1 cellular context compared by ENCODE assay signal in the genomic region with DNA sequence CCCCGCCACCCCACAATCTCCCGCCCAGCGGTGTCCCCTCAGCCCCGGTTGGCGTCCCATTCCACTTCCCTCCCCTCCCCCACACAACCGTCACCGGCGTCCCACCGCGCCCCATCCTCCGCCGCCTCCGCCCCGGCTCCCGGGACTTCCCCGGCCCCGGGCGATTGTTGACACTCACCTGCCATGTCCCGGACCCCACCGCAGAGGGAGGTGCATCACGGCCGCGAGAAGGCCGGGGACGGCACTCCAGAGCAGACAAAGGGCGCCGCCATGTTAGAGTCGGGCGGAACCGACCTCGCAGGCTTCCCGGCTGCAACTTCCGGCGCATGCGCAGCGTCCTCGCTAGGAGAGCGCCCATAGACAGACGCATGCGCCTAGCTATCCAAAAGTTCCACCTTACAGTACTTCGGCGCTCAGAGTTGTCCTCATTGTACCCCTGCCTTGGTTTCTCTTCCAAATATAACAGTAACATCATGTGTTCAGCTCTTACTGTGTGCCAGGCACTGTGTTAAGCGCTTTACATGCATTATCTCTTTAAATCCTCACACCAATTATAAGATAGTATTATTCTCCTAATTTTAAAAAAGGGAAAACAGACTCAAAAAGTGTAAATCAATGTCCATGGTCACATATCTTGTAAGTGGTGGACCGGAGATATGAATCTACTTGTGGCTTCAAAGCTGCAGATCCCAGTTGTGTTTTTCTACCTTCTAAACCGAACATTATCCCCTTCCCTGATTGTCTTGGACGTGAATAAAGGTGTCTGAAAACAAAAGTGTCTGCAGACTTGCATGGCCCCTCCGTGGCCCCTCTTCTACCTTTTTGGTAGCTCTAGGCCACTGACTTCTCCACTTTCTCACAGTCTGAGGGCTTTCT.
TF ChIP-seq lines count a peak whose summit lies in the region.

A gene (minus strand): TSS at position 297 of the 876 bp plus-strand sequence. CDS start 27,606 bp downstream, outside the sequence.

TF ChIP-seq in K562, 482 proteins besides CTCF, POLR2A, EP300 and RAD21 (continued from another document and continues in another):
- TF ChIP-seq GATAD2B (IDR thresholded peaks at IDR 0.05; ENCODE audit: borderline replicate concordance) (0 out of 2 replicates have a peak, but pooled peaks have one; percentile 7), TAF1 (IDR thresholded peaks at IDR 0.05; ENCODE audit: control insufficient read depth, extremely low read depth, insufficient read depth, low read length, severe bottlenecking) (peak; percentile 66), MEIS2 (IDR thresholded peaks at IDR 0.05; ENCODE audit: partially characterized antibody) (peak; percentile 98), ASH1L (IDR thresholded peaks at IDR 0.05; ENCODE audit: borderline replicate concordance, low read depth, partially characterized antibody) (peak; percentile 9), FOSL1 (tag; conservative IDR thresholded peaks at IDR 0.05) (peak; percentile 35), EP400 (IDR thresholded peaks at IDR 0.05) (peak; percentile 86), GTF2E2 (tag; IDR thresholded peaks at IDR 0.05) (peak; percentile 59; the same call in 1 of the 2 replicates), FOXK2 (conservative IDR thresholded peaks at IDR 0.05 in 1 of 2, IDR thresholded peaks at IDR 0.05 in 1 of 2; ENCODE audit: low read depth in 2 of 2) (peak in 1 of 2 experiments; percentile 72; a peak in 3 of 4 replicates), COPS2 (conservative IDR thresholded peaks at IDR 0.05) (no peak), CCNT2 (IDR thresholded peaks at IDR 0.05; ENCODE audit: borderline replicate concordance, extremely low read depth, insufficient read length, low read depth, low read length) (peak; percentile 40), ZBTB7A (IDR thresholded peaks at IDR 0.05; ENCODE audit: borderline replicate concordance, control insufficient read depth, low read depth, low read length) (peak; percentile 9; the same call in 1 of the 2 replicates), CREM (IDR thresholded peaks at IDR 0.05; ENCODE audit: low read depth) (peak; percentile 96), TBP (optimal IDR thresholded peaks at IDR 0.05; ENCODE audit: low read depth, low read length) (peak; percentile 59), SMAD3 (CRISPR knock-in tag; conservative IDR thresholded peaks at IDR 0.05) (peak; percentile 71; the same call in 1 of the 2 replicates), HNRNPK (IDR thresholded peaks at IDR 0.05; ENCODE audit: low read depth, low read length, poor library complexity, severe bottlenecking) (no peak), RFX1 (IDR thresholded peaks at IDR 0.05) (peak; percentile 25; the same call in 1 of the 2 replicates), RBFOX2 (IDR thresholded peaks at IDR 0.05; ENCODE audit: low read depth, low read length) (peak; percentile 83), NR1H2 (CRISPR knock-in tag; IDR thresholded peaks at IDR 0.05) (no peak), NFIC (IDR thresholded peaks at IDR 0.05) (peak; percentile 51)
- TF ChIP-seq, protein P1, sequence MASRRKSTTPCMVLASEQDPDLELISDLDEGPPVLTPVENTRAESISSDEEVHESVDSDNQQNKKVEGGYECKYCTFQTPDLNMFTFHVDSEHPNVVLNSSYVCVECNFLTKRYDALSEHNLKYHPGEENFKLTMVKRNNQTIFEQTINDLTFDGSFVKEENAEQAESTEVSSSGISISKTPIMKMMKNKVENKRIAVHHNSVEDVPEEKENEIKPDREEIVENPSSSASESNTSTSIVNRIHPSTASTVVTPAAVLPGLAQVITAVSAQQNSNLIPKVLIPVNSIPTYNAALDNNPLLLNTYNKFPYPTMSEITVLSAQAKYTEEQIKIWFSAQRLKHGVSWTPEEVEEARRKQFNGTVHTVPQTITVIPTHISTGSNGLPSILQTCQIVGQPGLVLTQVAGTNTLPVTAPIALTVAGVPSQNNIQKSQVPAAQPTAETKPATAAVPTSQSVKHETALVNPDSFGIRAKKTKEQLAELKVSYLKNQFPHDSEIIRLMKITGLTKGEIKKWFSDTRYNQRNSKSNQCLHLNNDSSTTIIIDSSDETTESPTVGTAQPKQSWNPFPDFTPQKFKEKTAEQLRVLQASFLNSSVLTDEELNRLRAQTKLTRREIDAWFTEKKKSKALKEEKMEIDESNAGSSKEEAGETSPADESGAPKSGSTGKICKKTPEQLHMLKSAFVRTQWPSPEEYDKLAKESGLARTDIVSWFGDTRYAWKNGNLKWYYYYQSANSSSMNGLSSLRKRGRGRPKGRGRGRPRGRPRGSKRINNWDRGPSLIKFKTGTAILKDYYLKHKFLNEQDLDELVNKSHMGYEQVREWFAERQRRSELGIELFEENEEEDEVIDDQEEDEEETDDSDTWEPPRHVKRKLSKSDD (conservative IDR thresholded peaks at IDR 0.05; ENCODE audit: low read length) = peak; percentile 81
- TF ChIP-seq, protein P2, sequence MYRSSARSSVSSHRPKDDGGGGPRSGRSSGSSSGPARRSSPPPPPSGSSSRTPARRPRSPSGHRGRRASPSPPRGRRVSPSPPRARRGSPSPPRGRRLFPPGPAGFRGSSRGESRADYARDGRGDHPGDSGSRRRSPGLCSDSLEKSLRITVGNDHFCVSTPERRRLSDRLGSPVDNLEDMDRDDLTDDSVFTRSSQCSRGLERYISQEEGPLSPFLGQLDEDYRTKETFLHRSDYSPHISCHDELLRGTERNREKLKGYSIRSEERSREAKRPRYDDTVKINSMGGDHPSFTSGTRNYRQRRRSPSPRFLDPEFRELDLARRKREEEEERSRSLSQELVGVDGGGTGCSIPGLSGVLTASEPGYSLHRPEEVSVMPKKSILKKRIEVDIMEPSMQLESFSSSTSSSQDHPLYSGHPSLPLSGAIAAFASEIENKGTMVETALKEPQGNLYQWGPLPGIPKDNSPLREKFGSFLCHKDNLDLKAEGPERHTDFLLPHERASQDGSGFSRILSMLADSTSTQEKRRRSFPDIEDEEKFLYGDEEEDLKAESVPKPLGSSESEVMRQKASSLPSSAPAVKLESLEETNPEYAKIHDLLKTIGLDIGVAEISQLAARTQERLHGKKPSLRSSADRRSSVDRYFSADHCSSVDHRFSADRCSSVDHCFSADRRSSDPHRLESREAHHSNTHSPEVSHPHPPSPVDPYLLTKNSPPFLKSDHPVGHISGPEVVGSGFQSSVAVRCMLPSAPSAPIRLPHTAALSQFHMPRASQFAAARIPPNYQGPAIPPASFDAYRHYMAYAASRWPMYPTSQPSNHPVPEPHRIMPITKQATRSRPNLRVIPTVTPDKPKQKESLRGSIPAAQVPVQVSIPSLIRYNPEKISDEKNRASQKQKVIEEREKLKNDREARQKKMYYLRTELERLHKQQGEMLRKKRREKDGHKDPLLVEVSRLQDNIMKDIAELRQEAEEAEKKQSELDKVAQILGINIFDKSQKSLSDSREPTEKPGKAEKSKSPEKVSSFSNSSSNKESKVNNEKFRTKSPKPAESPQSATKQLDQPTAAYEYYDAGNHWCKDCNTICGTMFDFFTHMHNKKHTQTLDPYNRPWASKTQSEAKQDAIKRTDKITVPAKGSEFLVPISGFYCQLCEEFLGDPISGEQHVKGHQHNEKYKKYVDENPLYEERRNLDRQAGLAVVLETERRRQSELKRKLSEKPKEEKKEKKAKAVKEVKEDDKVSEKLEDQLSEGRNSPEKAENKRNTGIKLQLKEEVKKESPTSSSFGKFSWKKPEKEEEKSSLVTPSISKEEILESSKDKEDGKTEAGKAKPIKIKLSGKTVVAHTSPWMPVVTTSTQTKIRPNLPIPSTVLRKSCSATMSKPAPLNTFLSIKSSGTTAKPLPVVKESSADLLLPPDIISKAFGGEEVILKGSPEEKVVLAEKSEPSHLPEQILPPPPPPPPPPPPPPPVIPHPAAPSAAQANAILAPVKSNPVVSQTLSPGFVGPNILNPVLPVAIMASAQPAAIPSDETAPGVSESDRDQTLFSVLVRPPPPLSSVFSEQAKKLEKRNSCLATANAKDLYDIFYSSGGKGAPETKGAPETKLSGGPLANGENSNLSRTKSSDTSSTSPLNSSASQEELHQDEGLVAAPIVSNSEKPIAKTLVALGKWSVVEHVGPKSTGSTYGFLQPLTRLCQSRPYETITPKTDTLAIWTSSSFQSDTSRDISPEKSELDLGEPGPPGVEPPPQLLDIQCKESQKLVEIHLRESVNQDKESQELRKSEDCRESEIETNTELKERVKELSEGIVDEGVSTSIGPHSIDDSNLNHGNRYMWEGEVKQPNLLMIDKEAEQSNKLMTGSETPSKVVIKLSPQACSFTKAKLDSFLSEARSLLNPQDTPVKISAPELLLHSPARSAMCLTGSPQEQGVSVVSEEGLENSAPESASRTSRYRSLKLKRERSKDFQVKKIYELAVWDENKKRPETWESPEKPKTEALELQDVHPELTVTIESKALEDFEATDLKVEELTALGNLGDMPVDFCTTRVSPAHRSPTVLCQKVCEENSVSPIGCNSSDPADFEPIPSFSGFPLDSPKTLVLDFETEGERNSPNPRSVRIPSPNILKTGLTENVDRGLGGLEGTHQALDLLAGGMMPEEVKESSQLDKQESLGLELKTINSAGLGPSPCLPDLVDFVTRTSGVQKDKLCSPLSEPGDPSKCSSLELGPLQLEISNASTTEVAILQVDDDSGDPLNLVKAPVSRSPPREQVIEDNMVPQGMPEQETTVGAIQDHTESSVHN (IDR thresholded peaks at IDR 0.05; ENCODE audit: borderline replicate concordance in 1 of 2, low read depth in 1 of 2) = 0 out of 4 replicates have a peak, but pooled peaks of 1 of the 2 experiments have one; percentile 49
- TF ChIP-seq, protein P3, sequence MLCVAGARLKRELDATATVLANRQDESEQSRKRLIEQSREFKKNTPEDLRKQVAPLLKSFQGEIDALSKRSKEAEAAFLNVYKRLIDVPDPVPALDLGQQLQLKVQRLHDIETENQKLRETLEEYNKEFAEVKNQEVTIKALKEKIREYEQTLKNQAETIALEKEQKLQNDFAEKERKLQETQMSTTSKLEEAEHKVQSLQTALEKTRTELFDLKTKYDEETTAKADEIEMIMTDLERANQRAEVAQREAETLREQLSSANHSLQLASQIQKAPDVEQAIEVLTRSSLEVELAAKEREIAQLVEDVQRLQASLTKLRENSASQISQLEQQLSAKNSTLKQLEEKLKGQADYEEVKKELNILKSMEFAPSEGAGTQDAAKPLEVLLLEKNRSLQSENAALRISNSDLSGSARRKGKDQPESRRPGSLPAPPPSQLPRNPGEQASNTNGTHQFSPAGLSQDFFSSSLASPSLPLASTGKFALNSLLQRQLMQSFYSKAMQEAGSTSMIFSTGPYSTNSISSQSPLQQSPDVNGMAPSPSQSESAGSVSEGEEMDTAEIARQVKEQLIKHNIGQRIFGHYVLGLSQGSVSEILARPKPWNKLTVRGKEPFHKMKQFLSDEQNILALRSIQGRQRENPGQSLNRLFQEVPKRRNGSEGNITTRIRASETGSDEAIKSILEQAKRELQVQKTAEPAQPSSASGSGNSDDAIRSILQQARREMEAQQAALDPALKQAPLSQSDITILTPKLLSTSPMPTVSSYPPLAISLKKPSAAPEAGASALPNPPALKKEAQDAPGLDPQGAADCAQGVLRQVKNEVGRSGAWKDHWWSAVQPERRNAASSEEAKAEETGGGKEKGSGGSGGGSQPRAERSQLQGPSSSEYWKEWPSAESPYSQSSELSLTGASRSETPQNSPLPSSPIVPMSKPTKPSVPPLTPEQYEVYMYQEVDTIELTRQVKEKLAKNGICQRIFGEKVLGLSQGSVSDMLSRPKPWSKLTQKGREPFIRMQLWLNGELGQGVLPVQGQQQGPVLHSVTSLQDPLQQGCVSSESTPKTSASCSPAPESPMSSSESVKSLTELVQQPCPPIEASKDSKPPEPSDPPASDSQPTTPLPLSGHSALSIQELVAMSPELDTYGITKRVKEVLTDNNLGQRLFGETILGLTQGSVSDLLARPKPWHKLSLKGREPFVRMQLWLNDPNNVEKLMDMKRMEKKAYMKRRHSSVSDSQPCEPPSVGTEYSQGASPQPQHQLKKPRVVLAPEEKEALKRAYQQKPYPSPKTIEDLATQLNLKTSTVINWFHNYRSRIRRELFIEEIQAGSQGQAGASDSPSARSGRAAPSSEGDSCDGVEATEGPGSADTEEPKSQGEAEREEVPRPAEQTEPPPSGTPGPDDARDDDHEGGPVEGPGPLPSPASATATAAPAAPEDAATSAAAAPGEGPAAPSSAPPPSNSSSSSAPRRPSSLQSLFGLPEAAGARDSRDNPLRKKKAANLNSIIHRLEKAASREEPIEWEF (CRISPR knock-in tag; IDR thresholded peaks at IDR 0.05) = no peak
- TF ChIP-seq, protein P4, sequence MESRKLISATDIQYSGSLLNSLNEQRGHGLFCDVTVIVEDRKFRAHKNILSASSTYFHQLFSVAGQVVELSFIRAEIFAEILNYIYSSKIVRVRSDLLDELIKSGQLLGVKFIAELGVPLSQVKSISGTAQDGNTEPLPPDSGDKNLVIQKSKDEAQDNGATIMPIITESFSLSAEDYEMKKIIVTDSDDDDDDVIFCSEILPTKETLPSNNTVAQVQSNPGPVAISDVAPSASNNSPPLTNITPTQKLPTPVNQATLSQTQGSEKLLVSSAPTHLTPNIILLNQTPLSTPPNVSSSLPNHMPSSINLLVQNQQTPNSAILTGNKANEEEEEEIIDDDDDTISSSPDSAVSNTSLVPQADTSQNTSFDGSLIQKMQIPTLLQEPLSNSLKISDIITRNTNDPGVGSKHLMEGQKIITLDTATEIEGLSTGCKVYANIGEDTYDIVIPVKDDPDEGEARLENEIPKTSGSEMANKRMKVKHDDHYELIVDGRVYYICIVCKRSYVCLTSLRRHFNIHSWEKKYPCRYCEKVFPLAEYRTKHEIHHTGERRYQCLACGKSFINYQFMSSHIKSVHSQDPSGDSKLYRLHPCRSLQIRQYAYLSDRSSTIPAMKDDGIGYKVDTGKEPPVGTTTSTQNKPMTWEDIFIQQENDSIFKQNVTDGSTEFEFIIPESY (CRISPR knock-in tag; IDR thresholded peaks at IDR 0.05) = 0 out of 2 replicates have a peak, but pooled peaks have one; percentile 73
- TF ChIP-seq, protein P5, sequence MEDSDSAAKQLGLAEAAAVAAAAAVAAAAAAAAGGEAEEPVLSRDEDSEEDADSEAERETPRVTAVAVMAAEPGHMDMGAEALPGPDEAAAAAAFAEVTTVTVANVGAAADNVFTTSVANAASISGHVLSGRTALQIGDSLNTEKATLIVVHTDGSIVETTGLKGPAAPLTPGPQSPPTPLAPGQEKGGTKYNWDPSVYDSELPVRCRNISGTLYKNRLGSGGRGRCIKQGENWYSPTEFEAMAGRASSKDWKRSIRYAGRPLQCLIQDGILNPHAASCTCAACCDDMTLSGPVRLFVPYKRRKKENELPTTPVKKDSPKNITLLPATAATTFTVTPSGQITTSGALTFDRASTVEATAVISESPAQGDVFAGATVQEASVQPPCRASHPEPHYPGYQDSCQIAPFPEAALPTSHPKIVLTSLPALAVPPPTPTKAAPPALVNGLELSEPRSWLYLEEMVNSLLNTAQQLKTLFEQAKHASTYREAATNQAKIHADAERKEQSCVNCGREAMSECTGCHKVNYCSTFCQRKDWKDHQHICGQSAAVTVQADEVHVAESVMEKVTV (CRISPR knock-in tag; IDR thresholded peaks at IDR 0.05) = 0 out of 2 replicates have a peak, but pooled peaks have one; percentile 3
- TF ChIP-seq, protein P6, sequence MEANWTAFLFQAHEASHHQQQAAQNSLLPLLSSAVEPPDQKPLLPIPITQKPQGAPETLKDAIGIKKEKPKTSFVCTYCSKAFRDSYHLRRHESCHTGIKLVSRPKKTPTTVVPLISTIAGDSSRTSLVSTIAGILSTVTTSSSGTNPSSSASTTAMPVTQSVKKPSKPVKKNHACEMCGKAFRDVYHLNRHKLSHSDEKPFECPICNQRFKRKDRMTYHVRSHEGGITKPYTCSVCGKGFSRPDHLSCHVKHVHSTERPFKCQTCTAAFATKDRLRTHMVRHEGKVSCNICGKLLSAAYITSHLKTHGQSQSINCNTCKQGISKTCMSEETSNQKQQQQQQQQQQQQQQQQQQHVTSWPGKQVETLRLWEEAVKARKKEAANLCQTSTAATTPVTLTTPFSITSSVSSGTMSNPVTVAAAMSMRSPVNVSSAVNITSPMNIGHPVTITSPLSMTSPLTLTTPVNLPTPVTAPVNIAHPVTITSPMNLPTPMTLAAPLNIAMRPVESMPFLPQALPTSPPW (CRISPR knock-in tag; IDR thresholded peaks at IDR 0.05) = peak; percentile 62
